8 cellular contexts compared by ENCODE assay signal in the genomic region with DNA sequence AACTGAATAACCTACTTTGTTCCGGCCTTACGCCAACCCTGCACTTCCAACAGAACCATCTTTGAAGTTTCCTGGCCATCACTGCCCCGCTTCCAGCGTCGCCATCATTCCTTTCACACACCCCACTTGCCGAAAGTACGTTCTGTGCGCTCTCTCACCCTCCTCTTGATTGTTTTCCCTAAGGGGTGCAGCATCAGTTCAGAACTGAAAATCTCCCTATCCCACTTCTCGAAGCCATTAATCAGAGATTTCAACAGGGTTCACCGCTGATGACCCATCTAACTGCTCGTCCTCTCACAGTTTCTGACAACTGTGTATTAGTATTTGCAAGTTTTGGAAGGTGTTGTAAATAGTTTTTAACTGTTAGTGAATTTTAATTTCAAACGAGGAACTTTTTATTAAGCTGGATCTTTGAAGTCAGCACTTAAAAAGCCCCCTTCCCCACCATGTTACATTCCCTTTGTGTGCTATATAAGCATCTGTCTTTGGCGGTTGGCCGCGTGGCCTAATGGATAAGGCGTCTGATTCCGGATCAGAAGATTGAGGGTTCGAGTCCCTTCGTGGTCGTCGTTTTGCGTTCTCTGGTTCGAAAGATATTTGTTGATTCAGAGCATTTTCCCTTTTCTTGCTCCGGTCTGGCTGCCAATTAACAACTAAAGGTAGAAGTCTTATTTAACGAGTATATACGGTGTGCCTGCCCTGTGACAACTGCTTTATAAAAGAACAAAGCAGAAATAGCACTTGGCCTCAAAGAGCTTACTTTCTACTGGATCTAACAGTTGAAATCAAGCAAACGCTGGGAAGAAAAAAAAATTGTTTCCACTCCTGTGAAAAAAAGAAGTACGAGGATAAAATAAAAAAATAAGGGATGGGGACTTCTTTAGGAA. TPM values are rescaled to one million over a fixed set of nuclear protein-coding genes. Genes with fewer than 3 reads are reported as not detected.
DNase-seq lines count a peak whose midpoint lies in the region; ATAC-seq and TF ChIP-seq lines count a peak whose summit lies in the region.

No MANE protein-coding gene starts in this region.

- H3K4me3 ChIP-seq in Karpas-422 (ENCODE audit: low read length): peak overlapping the region; percentile 61
- peak overlapping the region; percentile 58 to 61 for H3K4me3 ChIP-seq in right atrium auricular region
- peak overlapping the region; percentile 77 to 95 for H3K4me3 ChIP-seq in aorta (ENCODE audit: low read length in 2 of 2)

- H4K20me1 ChIP-seq in Karpas-422 (ENCODE audit: insufficient read depth, low read depth, low read length): no peaks in the 10 kb centered on the region

- H3K9me3 ChIP-seq in Karpas-422 (ENCODE audit: low read length) (no peaks in the 10 kb centered on the region), right atrium auricular region (no peaks in the 10 kb centered on the region), aorta (ENCODE audit: control insufficient read depth, low read length) (no peaks in the 10 kb centered on the region)

- H3K27ac ChIP-seq in Karpas-422 (ENCODE audit: low read length) (no peak overlapping the region), right atrium auricular region (peak overlapping the region in 1 of 2 donors; percentile 47), aorta (ENCODE audit: low read depth in 1 of 2, low read length in 2 of 2) (peak overlapping the region in 1 of 2 donors; percentile 39)

- 2 to 3% methylated on average over 28 of the region's 28 CpGs for WGBS in aorta, 2 donors

- intact Hi-C loops in posterior cingulate gyrus (cut with DNase I) (loop anchor here (1.0 kb wide), 1 partner anchor 14 kb away; no protein-coding TSS in a partner anchor), aorta (cut with DNase I) (loop anchor here (2.0 to 5.0 kb wide), 3 partner anchors 14 to 101 kb away; no protein-coding TSS in a partner anchor)

- DNase-seq in DMS114 treated with DMSO at 0.1 percent for 48 hours (lab: John Stamatoyannopoulos, UW; ENCODE audit: unreplicated experiment) (peak; percentile 90), Karpas-422 (peak; percentile 87), SK-N-DZ (ENCODE audit: low spot score) (peak; percentile 80), anterior cingulate cortex (lab: John Stamatoyannopoulos, UW) (peak in 55 of 58 donors; percentile 11 to 82 (median 56)), right atrium auricular region (ENCODE audit: low spot score) (peak; percentile 87), posterior cingulate gyrus (peak in 9 of 10 donors; percentile 39 to 94 (median 75)), aorta (peak; percentile 76 to 88)

- no peak for TF ChIP-seq CTCF in right atrium auricular region (IDR thresholded peaks at IDR 0.05)

- H3K9ac ChIP-seq in Karpas-422 (ENCODE audit: low read length): peak overlapping the region; percentile 47

- H3K79me2 ChIP-seq in Karpas-422 (ENCODE audit: low read length): no peaks in the 10 kb centered on the region

- H3K27me3 ChIP-seq in Karpas-422 (ENCODE audit: low read length) (no peaks in the 10 kb centered on the region), right atrium auricular region (no peaks in the 10 kb centered on the region), aorta (ENCODE audit: control insufficient read depth in 1 of 2, insufficient read depth in 2 of 2, low read length in 1 of 2) (no peaks in the 10 kb centered on the region)

- H2AFZ ChIP-seq in Karpas-422 (ENCODE audit: low read length): peak overlapping the region; percentile 59; the same call in 1 of the 2 replicates

- H3K4me1 ChIP-seq in Karpas-422 (ENCODE audit: low read length) (peaks cover 3% of the 10 kb centered on the region; the same call in 1 of the 2 replicates), right atrium auricular region (no peaks in the 10 kb centered on the region), aorta (ENCODE audit: control insufficient read depth in 1 of 2, insufficient read depth in 2 of 2, low read length in 2 of 2) (peaks cover 0 to 3% of the 10 kb centered on the region in 2 donors)

- peak overlapping the region; percentile 56 for H3K4me2 ChIP-seq in Karpas-422 (ENCODE audit: low read depth, low read length, poor library complexity, severe bottlenecking)

- H3K9me2 ChIP-seq in Karpas-422 (replicated peaks; ENCODE audit: insufficient read depth, low read length): no peaks in the 10 kb centered on the region

- ATAC-seq in aorta (ENCODE audit: low FRiP score) (peak; percentile 89), HG03565 (IDR thresholded peaks at IDR 0.05; ENCODE audit: unreplicated experiment) (no peak)

- H3K36me3 ChIP-seq in Karpas-422 (ENCODE audit: insufficient read depth, low read length) (no peaks in the 10 kb centered on the region), right atrium auricular region (no peaks in the 10 kb centered on the region), aorta (ENCODE audit: control insufficient read depth in 1 of 2, insufficient read depth in 2 of 2, low read length in 1 of 2) (no peaks in the 10 kb centered on the region)

RNA-seq across cellular contexts. Expression of a gene that starts 42.6 kb away (rescaled TPM):
- total RNA-seq in Karpas-422 (2014; rRNA removed; shearing (Covaris generic); ENCODE audit: low replicate concordance): 84.3 and 87.8 TPM in 2 replicates
- polyA plus RNA-seq in SK-N-DZ (2014; cell fraction: cytosol; rRNA removed): 74.0 and 84.2 TPM in 2 replicates
- 121 and 154 TPM in 2 replicates for polyA plus RNA-seq in SK-N-DZ (2014; cell fraction: nucleus; rRNA removed)
- total RNA-seq in right atrium auricular region (10 to 100 TPM; 22.3 to 28.5 TPM), aorta (10 to 100 TPM; 42.0 to 56.0 TPM)
- polyA plus RNA-seq in aorta: 10 to 100 TPM; 19.3 to 38.8 TPM
